Comparison of ENCODE assay signal across 7 cellular contexts in the genomic region with DNA sequence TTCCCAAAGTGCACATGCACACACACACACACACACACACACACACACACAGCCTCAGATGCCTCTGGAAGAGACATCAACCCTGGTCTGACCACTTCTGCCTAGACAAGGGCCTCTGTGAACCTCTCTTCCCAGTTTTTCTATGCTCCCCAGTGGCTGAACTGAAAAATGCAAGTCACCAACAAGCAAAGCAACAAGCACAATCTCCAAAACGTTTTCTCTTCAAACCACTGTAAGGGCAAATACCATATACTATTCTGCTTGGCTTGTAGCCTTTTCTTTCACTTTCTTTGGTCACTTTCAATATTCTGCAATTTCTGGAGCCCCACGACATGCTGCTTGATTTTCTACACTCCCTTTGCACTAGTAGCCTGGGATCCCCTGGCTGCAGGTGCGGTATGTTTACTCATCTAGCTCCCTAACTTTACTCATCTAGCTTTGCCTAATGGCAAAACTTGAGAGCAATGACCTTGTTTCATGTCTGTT.
DNase-seq lines count a peak whose midpoint lies in the region; ATAC-seq, FAIRE-seq and TF ChIP-seq lines count a peak whose summit lies in the region.

No MANE protein-coding gene starts in this region.

- H3K27me3 Mint-ChIP-seq in activated CD4-positive, alpha-beta T cell treated with anti-CD3 and anti-CD28 coated beads, Interleukin-2, amount 10 ng/mL, durations not matched to agents 24 days and 14 days = peaks cover 2% of the 10 kb centered on the region

- no peaks in the 10 kb centered on the region for H3K9me3 ChIP-seq in MG63

- no peak overlapping the region for H3K4me3 ChIP-seq in KMS-11 (IDR thresholded peaks at IDR 0.05; ENCODE audit: insufficient read depth, low read depth, low read length)
- H3K4me3 ChIP-seq in astrocyte of the cerebellum (ENCODE audit: low read depth, low read length) = no peak overlapping the region
- H3K4me3 ChIP-seq in MG63 = no peak overlapping the region

- H4K20me1 ChIP-seq in KMS-11 (ENCODE audit: insufficient read depth) = no peaks in the 10 kb centered on the region

- H3K9ac ChIP-seq in KMS-11 = 0 out of 2 replicates have a peak overlapping the region, but pooled peaks have one; percentile 8

- peak; percentile 96 for FAIRE-seq in GM12892 (lab: Jason Lieb, UNC)

- H3K4me1 ChIP-seq in KMS-11 (ENCODE audit: low read depth, poor library complexity, severe bottlenecking) = peaks cover 100% of the 10 kb centered on the region

- peak overlapping the region; percentile 59 for H3K4me2 ChIP-seq in KMS-11

- H3K27ac ChIP-seq in KMS-11 = peak overlapping the region; percentile 69

- peaks cover 93% of the 10 kb centered on the region for H3K79me2 ChIP-seq in KMS-11 (ENCODE audit: insufficient read depth, low read depth)

- H3K36me3 Mint-ChIP-seq in activated CD4-positive, alpha-beta T cell treated with anti-CD3 and anti-CD28 coated beads, Interleukin-2, amount 10 ng/mL, durations not matched to agents 24 days and 14 days (ENCODE audit: low read depth) = no peaks in the 10 kb centered on the region

- in situ Hi-C loops in astrocyte of the cerebellum (cut with HindIII; ENCODE audit: low sequenced_read_pairs) = no loop called here

- H2AFZ ChIP-seq in KMS-11 (ENCODE audit: low read depth) = no peak overlapping the region

- no peak for TF ChIP-seq POLR2A in GM12892 (IDR thresholded peaks at IDR 0.05; ENCODE audit: low read depth, low read length)

- ATAC-seq in GM21825 (IDR thresholded peaks at IDR 0.05; ENCODE audit: unreplicated experiment) = peak; percentile 41

- intact Hi-C loops in activated CD4-positive, alpha-beta T cell treated with anti-CD3 and anti-CD28 coated beads, Interleukin-2, amount 10 ng/mL, durations not matched to agents 24 days and 14 days (cut with micrococcal nuclease) = no loop called here

- H3K4me3 Mint-ChIP-seq in activated CD4-positive, alpha-beta T cell treated with anti-CD3 and anti-CD28 coated beads, Interleukin-2, amount 10 ng/mL, durations not matched to agents 24 days and 14 days = no peak overlapping the region

- no peaks in the 10 kb centered on the region for H3K36me3 ChIP-seq in KMS-11 (ENCODE audit: insufficient read depth)
- H3K36me3 ChIP-seq in MG63 = no peaks in the 10 kb centered on the region

- no peaks in the 10 kb centered on the region for H3K9me3 Mint-ChIP-seq in activated CD4-positive, alpha-beta T cell treated with anti-CD3 and anti-CD28 coated beads, Interleukin-2, amount 10 ng/mL, durations not matched to agents 24 days and 14 days

- no peaks in the 10 kb centered on the region for H3K27me3 ChIP-seq in KMS-11 (ENCODE audit: insufficient read depth, low read depth)
- no peaks in the 10 kb centered on the region for H3K27me3 ChIP-seq in MG63

- no peak for DNase-seq in GM12892 (ENCODE audit: insufficient read length)
- no peak for DNase-seq in astrocyte of the cerebellum (ENCODE audit: low read depth)
- DNase-seq in kidney tubule cell (ENCODE audit: low spot score) = peak; percentile 62
- no peak for DNase-seq in MG63
- DNase-seq in activated CD4-positive, alpha-beta T cell treated with anti-CD3 and anti-CD28 coated beads, Interleukin-2, amount 10 ng/mL, durations not matched to agents 24 days and 14 days = no peak

- H3K4me1 Mint-ChIP-seq in activated CD4-positive, alpha-beta T cell treated with anti-CD3 and anti-CD28 coated beads, Interleukin-2, amount 10 ng/mL, durations not matched to agents 24 days and 14 days = peaks cover 2% of the 10 kb centered on the region

- no peak overlapping the region for H3K27ac Mint-ChIP-seq in activated CD4-positive, alpha-beta T cell treated with anti-CD3 and anti-CD28 coated beads, Interleukin-2, amount 10 ng/mL, durations not matched to agents 24 days and 14 days

- TF ChIP-seq CTCF in KMS-11 (conservative IDR thresholded peaks at IDR 0.05; ENCODE audit: low read depth, low read length) (peak; percentile 43; the same call in 1 of the 2 replicates), astrocyte of the cerebellum (IDR thresholded peaks at IDR 0.05; ENCODE audit: low read depth, low read length, missing control alignments) (peak; percentile 51)
